In the genomic region with DNA sequence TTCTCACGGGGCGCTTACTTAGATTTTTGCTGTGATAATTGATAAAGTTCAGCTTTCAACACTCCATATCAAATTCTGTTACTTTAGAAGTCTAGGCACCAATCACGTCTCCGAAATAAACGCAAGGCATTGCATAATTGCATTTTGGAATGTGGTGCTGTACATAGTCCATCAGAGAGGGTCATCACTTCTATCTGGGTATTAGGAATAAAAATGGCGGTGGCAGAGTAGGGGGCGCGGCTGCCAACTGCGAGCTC, we compare ENCODE assay signal across 8 cellular contexts. TPM values are rescaled to one million over a fixed set of nuclear protein-coding genes. Genes with fewer than 3 reads are reported as not detected.
A peak's percentile ranks its signal among the peaks of the same experiment; 100 is the strongest.
DNase-seq lines count a peak whose midpoint lies in the region; ATAC-seq lines count a peak whose summit lies in the region.

No MANE protein-coding gene starts in this region.

- H3K36me3 ChIP-seq in stomach smooth muscle (ENCODE audit: control insufficient read depth in 2 of 2, insufficient read depth in 2 of 2, low read length in 2 of 2): peaks cover 0 to 9% of the 10 kb centered on the region in 2 donors

- H3K27me3 ChIP-seq in layer of hippocampus (ENCODE audit: control insufficient read depth, insufficient read depth, low read length): no peaks in the 10 kb centered on the region
- H3K27me3 ChIP-seq in stomach smooth muscle (ENCODE audit: control insufficient read depth in 1 of 2, insufficient read depth in 2 of 2, low read length in 2 of 2): no peaks in the 10 kb centered on the region

- no peak overlapping the region for H3K9ac ChIP-seq in stomach smooth muscle (ENCODE audit: low read length in 2 of 2)

- peaks cover 39% of the 10 kb centered on the region for H3K4me1 Mint-ChIP-seq in T-helper 1 cell treated with Interleukin-12 subunit alpha and Interleukin-12 subunit beta and Interleukin-4 antibody, amounts not matched to agents 30 μg/mL and 1 μg/mL, for 36 hours (ENCODE audit: low read depth)
- H3K4me1 Mint-ChIP-seq in activated T-helper 17 cell treated with anti-CD3 and anti-CD28 coated beads, Interleukin-2, amount 50 U/mL, for 72 hours: peaks cover 26% of the 10 kb centered on the region

- peak overlapping the region; percentile 16 for H3K27ac Mint-ChIP-seq in T-helper 1 cell treated with Interleukin-12 subunit alpha and Interleukin-12 subunit beta and Interleukin-4 antibody, amounts not matched to agents 30 μg/mL and 1 μg/mL, for 36 hours
- H3K27ac Mint-ChIP-seq in activated T-helper 17 cell treated with anti-CD3 and anti-CD28 coated beads, Interleukin-2, amount 50 U/mL, for 72 hours: peak overlapping the region; percentile 99

- H3K4me1 ChIP-seq in stomach smooth muscle (ENCODE audit: control insufficient read depth, insufficient read depth, low read length): peaks cover 49% of the 10 kb centered on the region

- peak overlapping the region; percentile 99 for H3K4me3 Mint-ChIP-seq in T-helper 1 cell treated with Interleukin-12 subunit alpha and Interleukin-12 subunit beta and Interleukin-4 antibody, amounts not matched to agents 30 μg/mL and 1 μg/mL, for 36 hours
- peak overlapping the region; percentile 88 for H3K4me3 Mint-ChIP-seq in activated T-helper 17 cell treated with anti-CD3 and anti-CD28 coated beads, Interleukin-2, amount 50 U/mL, for 72 hours

- peaks cover 17% of the 10 kb centered on the region for H3K36me3 Mint-ChIP-seq in T-helper 1 cell treated with Interleukin-12 subunit alpha and Interleukin-12 subunit beta and Interleukin-4 antibody, amounts not matched to agents 30 μg/mL and 1 μg/mL, for 36 hours (ENCODE audit: low read depth)
- peaks cover 42% of the 10 kb centered on the region for H3K36me3 Mint-ChIP-seq in activated T-helper 17 cell treated with anti-CD3 and anti-CD28 coated beads, Interleukin-2, amount 50 U/mL, for 72 hours (ENCODE audit: low read depth)

- no peak for ATAC-seq in activated T-helper 17 cell treated with anti-CD3 and anti-CD28 coated beads, Interleukin-2, amount 50 U/mL, for 72 hours (replicated peaks)

- peak overlapping the region; percentile 73 for H3K27ac ChIP-seq in layer of hippocampus (ENCODE audit: low read depth, low read length)
- H3K27ac ChIP-seq in stomach smooth muscle (ENCODE audit: low read length): no peak overlapping the region

- peak overlapping the region; percentile 27 to 31 for H3K4me3 ChIP-seq in stomach smooth muscle (ENCODE audit: low read length in 2 of 2)

- H3K27me3 Mint-ChIP-seq in T-helper 1 cell treated with Interleukin-12 subunit alpha and Interleukin-12 subunit beta and Interleukin-4 antibody, amounts not matched to agents 30 μg/mL and 1 μg/mL, for 36 hours (ENCODE audit: low read depth): no peaks in the 10 kb centered on the region
- no peaks in the 10 kb centered on the region for H3K27me3 Mint-ChIP-seq in activated T-helper 17 cell treated with anti-CD3 and anti-CD28 coated beads, Interleukin-2, amount 50 U/mL, for 72 hours

- no peaks in the 10 kb centered on the region for H3K9me3 ChIP-seq in stomach smooth muscle (ENCODE audit: control insufficient read depth in 2 of 2, low read length in 2 of 2)

- H3K9me3 Mint-ChIP-seq in T-helper 1 cell treated with Interleukin-12 subunit alpha and Interleukin-12 subunit beta and Interleukin-4 antibody, amounts not matched to agents 30 μg/mL and 1 μg/mL, for 36 hours: no peaks in the 10 kb centered on the region
- H3K9me3 Mint-ChIP-seq in activated T-helper 17 cell treated with anti-CD3 and anti-CD28 coated beads, Interleukin-2, amount 50 U/mL, for 72 hours: no peaks in the 10 kb centered on the region

- DNase-seq in T-helper 1 cell (no peak), SW 1271 (lab: John Stamatoyannopoulos, UW) (no peak), nucleus accumbens (lab: John Stamatoyannopoulos, UW) (no peak), DMS53 (lab: John Stamatoyannopoulos, UW) (no peak)

RNA-seq across cellular contexts. Expression of a gene that starts 0.4 kb away (rescaled TPM):
- total RNA-seq in activated T-helper 17 cell treated with anti-CD3 and anti-CD28 coated beads, Interleukin-2, amount 50 U/mL, for 72 hours: 10 to 100 TPM in 1 of 2 donors, 1 to 10 TPM in 1; 7.9 to 12.0 TPM

RNA-seq across cellular contexts. Expression of a gene that starts 2.4 kb away (rescaled TPM):
- total RNA-seq in activated T-helper 17 cell treated with anti-CD3 and anti-CD28 coated beads, Interleukin-2, amount 50 U/mL, for 72 hours: 10 to 100 TPM; 23.3 to 54.7 TPM

RNA-seq across cellular contexts. Expression of a gene that starts 40.9 kb away (rescaled TPM):
- under 1 TPM; 0.19 to 0.26 TPM for total RNA-seq in activated T-helper 17 cell treated with anti-CD3 and anti-CD28 coated beads, Interleukin-2, amount 50 U/mL, for 72 hours
